In the genomic region with DNA sequence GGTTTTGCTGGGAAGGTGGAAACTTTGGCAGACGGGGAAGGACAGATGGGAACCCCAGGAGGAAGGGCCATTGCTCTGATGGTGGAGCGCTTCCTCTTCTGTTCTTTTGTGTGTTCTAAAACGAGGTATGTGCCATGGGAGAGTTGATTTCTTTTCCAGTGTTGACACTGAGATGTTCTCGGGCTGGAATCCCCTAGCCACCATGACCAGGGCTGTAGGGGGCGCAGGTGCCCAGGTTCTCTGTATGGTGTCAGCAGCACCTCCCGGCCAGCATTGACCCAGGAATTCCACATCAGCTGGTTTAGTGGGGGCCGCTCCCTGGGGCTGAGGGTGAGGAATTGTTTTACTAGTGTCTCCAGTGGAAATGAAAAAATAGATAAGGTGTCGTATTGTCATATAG, we compare ENCODE assay signal across 8 cellular contexts. TPM values are rescaled to one million over a fixed set of nuclear protein-coding genes. Genes with fewer than 3 reads are reported as not detected.
DNase-seq lines count a peak whose midpoint lies in the region; ATAC-seq and TF ChIP-seq lines count a peak whose summit lies in the region.

No MANE protein-coding gene starts in this region.

- H3K27me3 ChIP-seq in gastrocnemius medialis = no peaks in the 10 kb centered on the region

- H3K27ac ChIP-seq in cingulate gyrus (ENCODE audit: low read depth, low read length) = peak overlapping the region; percentile 39
- H3K27ac ChIP-seq in gastrocnemius medialis = peak overlapping the region; percentile 78 to 90 (median 84)

- in situ Hi-C loops in gastrocnemius medialis (cut with MboI; ENCODE audit: low sequenced_read_pairs in 4 of 4) = loop anchor here in 1 of 4 donors (10.0 kb wide), 1 partner anchor 160 kb away; no protein-coding TSS in a partner anchor

- TF ChIP-seq POLR2A in gastrocnemius medialis (IDR thresholded peaks at IDR 0.05) = no peak

- H3K4me3 ChIP-seq in gastrocnemius medialis = peak overlapping the region in 1 of 4 donors; percentile 50

- ATAC-seq in gastrocnemius medialis (peak in 1 of 2 donors; percentile 3), HG03565 (IDR thresholded peaks at IDR 0.05; ENCODE audit: unreplicated experiment) (no peak)

- no peaks in the 10 kb centered on the region for H3K9me3 ChIP-seq in gastrocnemius medialis

- no peak for TF ChIP-seq CTCF in gastrocnemius medialis (IDR thresholded peaks at IDR 0.05 in 4 of 5, conservative IDR thresholded peaks at IDR 0.05 in 1 of 5)

- no peaks in the 10 kb centered on the region for H3K36me3 ChIP-seq in gastrocnemius medialis

- peaks cover 7 to 12% of the 10 kb centered on the region in 2 donors for H3K4me1 ChIP-seq in gastrocnemius medialis

- intact Hi-C loops in gastrocnemius medialis (cut with DNase I; ENCODE audit: low total_unique reads) = loop anchor here (1.0 kb wide), 1 partner anchor 227 kb away; no protein-coding TSS in a partner anchor

- DNase-seq in SIG-M5 treated with dmso at 0.1 percent for 504 hours (lab: John Stamatoyannopoulos, UW; ENCODE audit: unreplicated experiment) = peak; percentile 50
- no peak for DNase-seq in SIG-M5 (lab: John Stamatoyannopoulos, UW)
- DNase-seq in Kasumi-1 (lab: John Stamatoyannopoulos, UW) = peak; percentile 20 to 28
- no peak for DNase-seq in gastrocnemius medialis
- DNase-seq in LoVo (ENCODE audit: low spot score) = no peak
- no peak for DNase-seq in NCI-H510A (lab: John Stamatoyannopoulos, UW)

RNA-seq across cellular contexts. Expression of a gene that starts 34.3 kb away (rescaled TPM):
- total RNA-seq in gastrocnemius medialis = 10 to 100 TPM; 26.3 to 43.0 (median 37.5) TPM

Comparison
In these comparisons a context has a peak if more than half of its experiments do, and no peak if none do; other contexts are left out.
1. DNase-seq: peak in SIG-M5 treated with dmso at 0.1 percent for 504 hours (single experiment) and Kasumi-1 (2 of 2); none in SIG-M5 (single experiment), gastrocnemius medialis (0 of 2), LoVo (single experiment) and NCI-H510A (single experiment).